Comparison of ENCODE assay signal across 8 cellular contexts in genomic region chr14:20332946-20333782, GRCh38. TPM values are rescaled to one million over a fixed set of nuclear protein-coding genes. Genes with fewer than 3 reads are reported as not detected.
DNase-seq lines count a peak whose midpoint lies in the region; ATAC-seq, FAIRE-seq and TF ChIP-seq lines count a peak whose summit lies in the region.

TSS of gene CCNB1IP1 (minus strand) at chr14:20333279. CDS start at chr14:20316523, 16,756 bp downstream.

- no peaks in the 10 kb centered on the region for H3K9me3 ChIP-seq in astrocyte (ENCODE audit: insufficient read depth, low read depth, low read length)

- peak within 1 kb of the TSS; percentile 84 for H3K4me3 ChIP-seq in astrocyte (ENCODE audit: insufficient read depth, low read depth, low read length)

- peak within 1 kb of the TSS; percentile 90 for H3K27ac Mint-ChIP-seq in astrocyte (ENCODE audit: unreplicated experiment)

- peaks cover 54% of the 10 kb centered on the region for H3K79me2 ChIP-seq in astrocyte (ENCODE audit: insufficient read depth, low read length)

- peaks cover 28% of the 10 kb centered on the region for H4K20me1 ChIP-seq in astrocyte (ENCODE audit: insufficient read depth, low read length)

- ATAC-seq in HG02798 (IDR thresholded peaks at IDR 0.05; ENCODE audit: poor library complexity, unreplicated experiment) (peak; percentile 99), left ventricle myocardium superior (peak; percentile 100)

- H3K9ac ChIP-seq in astrocyte (ENCODE audit: low read length) = peak within 1 kb of the TSS; percentile 89

- intact Hi-C loops in left ventricle myocardium superior (cut with micrococcal nuclease) = no loop called here
- intact Hi-C loops in posterior cingulate gyrus (cut with DNase I) = no loop called here

- peak within 1 kb of the TSS; percentile 72 for H2AFZ ChIP-seq in astrocyte (ENCODE audit: low read depth, low read length)

- DNase-seq in activated gamma-delta T cell treated with Interleukin-2 at 50 U/mL for 16 hours = peak; percentile 38
- DNase-seq in activated gamma-delta T cell (lab: John Stamatoyannopoulos, UW) = no peak
- DNase-seq in NCI-H128 (lab: John Stamatoyannopoulos, UW; ENCODE audit: unreplicated experiment) = peak; percentile 46
- peak; percentile 23 to 87 for DNase-seq in SW 1271 (lab: John Stamatoyannopoulos, UW)
- DNase-seq in astrocyte (ENCODE audit: low read depth) = peak; percentile 94
- peak; percentile 40 for DNase-seq in left ventricle myocardium superior
- peak in 7 of 10 donors; percentile 36 to 84 (median 43) for DNase-seq in posterior cingulate gyrus

- peak; percentile 82 for FAIRE-seq in astrocyte (lab: Jason Lieb, UNC)

- H3K4me2 ChIP-seq in astrocyte (ENCODE audit: low read length) = peak within 1 kb of the TSS; percentile 89

- no peaks in the 10 kb centered on the region for H3K9me3 Mint-ChIP-seq in astrocyte (ENCODE audit: unreplicated experiment)

- H3K4me3 Mint-ChIP-seq in astrocyte (ENCODE audit: unreplicated experiment) = peak within 1 kb of the TSS; percentile 97

- H3K27me3 ChIP-seq in astrocyte (ENCODE audit: insufficient read depth, low read length) = no peaks in the 10 kb centered on the region

- peaks cover 10% of the 10 kb centered on the region for H3K36me3 ChIP-seq in astrocyte (ENCODE audit: insufficient read depth, low read length)

- H3K4me1 Mint-ChIP-seq in astrocyte (ENCODE audit: low read depth, unreplicated experiment) = peaks cover 10% of the 10 kb centered on the region

- peaks cover 6% of the 10 kb centered on the region for H3K4me1 ChIP-seq in astrocyte (ENCODE audit: insufficient read depth, low read length)

- TF ChIP-seq CTCF in astrocyte (IDR thresholded peaks at IDR 0.05; ENCODE audit: insufficient read depth, low read depth, low read length) = no peak

- H3K36me3 Mint-ChIP-seq in astrocyte (ENCODE audit: low read depth, unreplicated experiment) = no peaks in the 10 kb centered on the region

- no peaks in the 10 kb centered on the region for H3K27me3 Mint-ChIP-seq in astrocyte (ENCODE audit: low read depth, unreplicated experiment)

- H3K27ac ChIP-seq in astrocyte (ENCODE audit: low read depth, low read length) = peak within 1 kb of the TSS; percentile 60

RNA-seq across cellular contexts. Expression of gene CCNB1IP1, which starts in this region (rescaled TPM):
- total RNA-seq in astrocyte (78.5 and 89.1 TPM in 2 replicates), left ventricle myocardium superior (43.9 TPM)
